ENCODE assay signal across 22 cellular contexts in the genomic region with DNA sequence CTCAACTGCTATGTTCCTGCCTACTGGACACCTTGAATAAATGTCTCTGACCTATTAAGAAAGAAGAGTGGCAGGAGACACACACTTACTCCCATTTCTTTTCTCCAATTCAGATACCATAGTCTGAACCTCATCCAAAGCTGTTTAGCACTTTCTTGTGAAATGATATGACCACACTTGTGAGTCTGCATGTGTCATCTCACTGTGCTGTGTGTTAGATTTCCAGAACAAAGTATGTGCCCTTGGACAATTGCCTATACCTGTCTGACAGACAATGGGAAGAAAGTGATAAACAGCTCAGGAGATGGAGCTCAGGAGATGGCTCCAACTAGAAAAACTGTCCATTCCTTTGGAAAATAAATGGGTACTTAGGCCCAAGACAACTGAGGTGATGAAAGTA. TPM values are rescaled to one million over a fixed set of nuclear protein-coding genes. Genes with fewer than 3 reads are reported as not detected.
DNase-seq lines count a peak whose midpoint lies in the region; ATAC-seq, FAIRE-seq and TF ChIP-seq lines count a peak whose summit lies in the region.
"Had no signal": no experiment of that assay in that cellular context is flagged by ENCODE, and none has a peak within 500 bp of the region (broad histone marks: within the 10 kb centered on the region; RNA-seq: fewer than 3 reads in every experiment).

No MANE protein-coding gene starts in this region.

- RAD21 ChIA-PET in HCT116 (lab: Charles Lee; ENCODE audit: low non-redundant PET in 1 of 2, low total read pairs in 2 of 2, uncharacterized antibody in 2 of 2, unreplicated experiment in 2 of 2) = no interaction called here

- H3K79me2 ChIP-seq in HCT116 (ENCODE audit: insufficient read depth, low read length) (no peaks in the 10 kb centered on the region), keratinocyte (ENCODE audit: control insufficient read depth, insufficient read depth, low read length) (no peaks in the 10 kb centered on the region)

- H3K9me2 ChIP-seq in HCT116 (ENCODE audit: insufficient read depth) = no peaks in the 10 kb centered on the region

- POLR2A ChIA-PET in HCT116 (lab: Charles Lee) = no interaction called here
- POLR2A ChIA-PET in activated CD8-positive, alpha-beta T cell treated with anti-CD3 and anti-CD28 coated beads for 36 hours (lab: Charles Lee) = interaction anchor here (1.1 to 1.3 kb wide), 2 partner anchors 15 to 32 kb away, joined by 3 read pairs; no protein-coding TSS in a partner anchor

- ATAC-seq in HCT116 = no peak
- ATAC-seq in lower lobe of right lung = no peak
- no peak for ATAC-seq in activated CD8-positive, alpha-beta T cell treated with anti-CD3 and anti-CD28 coated beads for 36 hours

- no peaks in the 10 kb centered on the region for H3K27me3 ChIP-seq in HCT116 (ENCODE audit: insufficient read depth, low read length)
- H3K27me3 ChIP-seq in keratinocyte (ENCODE audit: control insufficient read depth, extremely low read depth, insufficient read depth, low read length) = no peaks in the 10 kb centered on the region
- H3K27me3 ChIP-seq in lower lobe of right lung (ENCODE audit: low read depth) = no peaks in the 10 kb centered on the region
- H3K27me3 ChIP-seq: SJCRH30 had no signal

- BruUV-seq in HCT116 (replicated peaks; lab: Mats Ljungman, UMichigan) = TSS peak; percentile 27

- intact Hi-C loops in HCT116 (cut with micrococcal nuclease) (no loop called here), lower lobe of right lung (cut with DNase I) (no loop called here)
- intact Hi-C loops in activated CD4-positive, alpha-beta T cell treated with anti-CD3 and anti-CD28 coated beads, Interleukin-2, amount 10 ng/mL, durations not matched to agents 24 days and 14 days (cut with micrococcal nuclease) = no loop called here
- intact Hi-C loops in activated CD8-positive, alpha-beta T cell treated with anti-CD3 and anti-CD28 coated beads for 36 hours (cut with micrococcal nuclease) = no loop called here

- no peak for TF ChIP-seq RAD21 in HCT116 (IDR thresholded peaks at IDR 0.05; ENCODE audit: low read depth)

- H3K9me1 ChIP-seq in keratinocyte (ENCODE audit: control insufficient read depth, extremely low read depth, insufficient read depth, low read length) = peaks cover 1% of the 10 kb centered on the region

- H3K4me2 ChIP-seq in HCT116 (ENCODE audit: low read length) = no peak overlapping the region
- H3K4me2 ChIP-seq in keratinocyte (ENCODE audit: control insufficient read depth, extremely low read depth, insufficient read depth, low read depth, low read length) = no peak overlapping the region
- H3K4me2 ChIP-seq: PC-9 had no signal

- H3K27ac Mint-ChIP-seq in activated CD4-positive, alpha-beta T cell treated with anti-CD3 and anti-CD28 coated beads, Interleukin-2, amount 10 ng/mL, durations not matched to agents 24 days and 14 days = no peak overlapping the region
- H3K27ac Mint-ChIP-seq in activated CD8-positive, alpha-beta T cell treated with anti-CD3 and anti-CD28 coated beads for 36 hours = no peak overlapping the region
- H3K27ac Mint-ChIP-seq: HFFc6, IgD-negative memory B cell had no signal

- no peaks in the 10 kb centered on the region for H3K27me3 Mint-ChIP-seq in activated CD4-positive, alpha-beta T cell treated with anti-CD3 and anti-CD28 coated beads, Interleukin-2, amount 10 ng/mL, durations not matched to agents 24 days and 14 days
- no peaks in the 10 kb centered on the region for H3K27me3 Mint-ChIP-seq in activated CD8-positive, alpha-beta T cell treated with anti-CD3 and anti-CD28 coated beads for 36 hours
- H3K27me3 Mint-ChIP-seq: IgD-negative memory B cell had no signal

- FAIRE-seq in keratinocyte (lab: Jason Lieb, UNC) = peak; percentile 62
- FAIRE-seq: D721Med, H54, HTR-8/SVneo had no signal

- no peak overlapping the region for H3K4me3 Mint-ChIP-seq in activated CD4-positive, alpha-beta T cell treated with anti-CD3 and anti-CD28 coated beads, Interleukin-2, amount 10 ng/mL, durations not matched to agents 24 days and 14 days
- H3K4me3 Mint-ChIP-seq in activated CD8-positive, alpha-beta T cell treated with anti-CD3 and anti-CD28 coated beads for 36 hours = no peak overlapping the region
- H3K4me3 Mint-ChIP-seq: HFFc6, IgD-negative memory B cell had no signal

- no peak for DNase-seq in HCT116 (ENCODE audit: low read depth, low spot score)
- peak; percentile 20 for DNase-seq in RKO (ENCODE audit: low spot score)
- DNase-seq in epithelial cell of prostate (ENCODE audit: low read depth, low spot score) = peak; percentile 20
- no peak for DNase-seq in keratinocyte (ENCODE audit: low read depth, low spot score)
- DNase-seq in NCI-H146 (lab: John Stamatoyannopoulos, UW) = no peak
- no peak for DNase-seq in lower lobe of right lung
- no peak for DNase-seq in activated CD4-positive, alpha-beta T cell treated with anti-CD3 and anti-CD28 coated beads, Interleukin-2, amount 10 ng/mL, durations not matched to agents 24 days and 14 days
- DNase-seq in activated CD8-positive, alpha-beta T cell treated with anti-CD3 and anti-CD28 coated beads for 36 hours = no peak
- DNase-seq: AML-193, HFFc6, Karpas-422, NCI-H1092 treated with DMSO at 0.1 percent for 48 hours, NCI-H2081 treated with DMSO at 0.1 percent for 48 hours, NCI-H774, PC-9, SJCRH30 had no signal

- H3K4me1 ChIP-seq in HCT116 (ENCODE audit: control insufficient read depth in 1 of 2, insufficient read depth in 2 of 2, low read length in 2 of 2) (no peaks in the 10 kb centered on the region), keratinocyte (ENCODE audit: control insufficient read depth, extremely low read depth, insufficient read depth, low read length) (no peaks in the 10 kb centered on the region), lower lobe of right lung (no peaks in the 10 kb centered on the region)

- H3K9me3 Mint-ChIP-seq in activated CD4-positive, alpha-beta T cell treated with anti-CD3 and anti-CD28 coated beads, Interleukin-2, amount 10 ng/mL, durations not matched to agents 24 days and 14 days = no peaks in the 10 kb centered on the region
- no peaks in the 10 kb centered on the region for H3K9me3 Mint-ChIP-seq in activated CD8-positive, alpha-beta T cell treated with anti-CD3 and anti-CD28 coated beads for 36 hours
- H3K9me3 Mint-ChIP-seq: HFFc6, IgD-negative memory B cell had no signal

- TF ChIP-seq CTCF in HCT116 (IDR thresholded peaks at IDR 0.05 in 2 of 3, conservative IDR thresholded peaks at IDR 0.05 in 1 of 3; ENCODE audit: borderline replicate concordance in 1 of 3, insufficient read depth in 1 of 3, low read depth in 2 of 3, low read length in 2 of 3) (no peak), keratinocyte (optimal IDR thresholded peaks at IDR 0.05 in 1 of 3, IDR thresholded peaks at IDR 0.05 in 1 of 3, conservative IDR thresholded peaks at IDR 0.05 in 1 of 3; ENCODE audit: extremely low read depth in 1 of 3, insufficient read depth in 2 of 3, low read length in 3 of 3) (no peak), lower lobe of right lung (IDR thresholded peaks at IDR 0.05) (no peak)
- no peak for TF ChIP-seq CTCF in activated CD8-positive, alpha-beta T cell treated with anti-CD3 and anti-CD28 coated beads for 36 hours (IDR thresholded peaks at IDR 0.05)

- H3K9ac ChIP-seq in HCT116 (ENCODE audit: low read length) (no peak overlapping the region), keratinocyte (ENCODE audit: control insufficient read depth, extremely low read depth, insufficient read depth, low read length) (no peak overlapping the region)

- H3K36me3 ChIP-seq in HCT116 (ENCODE audit: control insufficient read depth in 1 of 2, insufficient read depth in 2 of 2, low read length in 2 of 2) = peaks cover 5 to 15% of the 10 kb centered on the region in 2 experiments; a peak in 2 of 4 replicates
- H3K36me3 ChIP-seq in keratinocyte (ENCODE audit: control insufficient read depth in 2 of 2, extremely low read depth in 1 of 2, insufficient read depth in 2 of 2, low read length in 2 of 2) = peaks cover 6 to 9% of the 10 kb centered on the region in 2 experiments
- H3K36me3 ChIP-seq in lower lobe of right lung = peaks cover 73% of the 10 kb centered on the region

- H3K4me1 Mint-ChIP-seq in activated CD4-positive, alpha-beta T cell treated with anti-CD3 and anti-CD28 coated beads, Interleukin-2, amount 10 ng/mL, durations not matched to agents 24 days and 14 days = no peaks in the 10 kb centered on the region
- peaks cover 3% of the 10 kb centered on the region for H3K4me1 Mint-ChIP-seq in activated CD8-positive, alpha-beta T cell treated with anti-CD3 and anti-CD28 coated beads for 36 hours (ENCODE audit: low read depth)
- H3K4me1 Mint-ChIP-seq: IgD-negative memory B cell had no signal

- TF ChIP-seq POLR2A in HCT116 (IDR thresholded peaks at IDR 0.05; ENCODE audit: borderline replicate concordance, extremely low read depth, insufficient read depth, insufficient read length) = no peak

- CTCF ChIA-PET in HCT116 (lab: Charles Lee) = no interaction called here
- CTCF ChIA-PET in activated CD8-positive, alpha-beta T cell treated with anti-CD3 and anti-CD28 coated beads for 36 hours (lab: Charles Lee) = no interaction called here

- H3K27ac ChIP-seq in HCT116 (ENCODE audit: low read depth, low read length) (no peak overlapping the region), epithelial cell of prostate (no peak overlapping the region), keratinocyte (ENCODE audit: control insufficient read depth, insufficient read depth, low read length) (no peak overlapping the region), lower lobe of right lung (no peak overlapping the region)
- H3K27ac ChIP-seq: C4-2B, HL-60, PC-9, SJCRH30 had no signal

- H2AFZ ChIP-seq in HCT116 (ENCODE audit: low read depth, low read length, poor library complexity, severe bottlenecking) = no peak overlapping the region
- no peak overlapping the region for H2AFZ ChIP-seq in keratinocyte (ENCODE audit: control insufficient read depth, low read length)
- H2AFZ ChIP-seq: PC-9 had no signal

- no peak overlapping the region for H3K4me3 ChIP-seq in HCT116 (replicated peaks in 1 of 2; ENCODE audit: low read depth in 1 of 2, low read length in 2 of 2)
- no peak overlapping the region for H3K4me3 ChIP-seq in keratinocyte (ENCODE audit: control insufficient read depth in 2 of 3, extremely low read depth in 1 of 3, insufficient read depth in 2 of 3, low read depth in 1 of 3, low read length in 3 of 3)
- no peak overlapping the region for H3K4me3 ChIP-seq in lower lobe of right lung
- H3K4me3 ChIP-seq: PC-9, SJCRH30 had no signal

- H3K36me3 Mint-ChIP-seq in activated CD4-positive, alpha-beta T cell treated with anti-CD3 and anti-CD28 coated beads, Interleukin-2, amount 10 ng/mL, durations not matched to agents 24 days and 14 days (ENCODE audit: low read depth) = peaks cover 37% of the 10 kb centered on the region
- peaks cover 22% of the 10 kb centered on the region for H3K36me3 Mint-ChIP-seq in activated CD8-positive, alpha-beta T cell treated with anti-CD3 and anti-CD28 coated beads for 36 hours (ENCODE audit: low read depth)
- H3K36me3 Mint-ChIP-seq: IgD-negative memory B cell had no signal

- H4K20me1 ChIP-seq in HCT116 (ENCODE audit: insufficient read depth) (no peaks in the 10 kb centered on the region), keratinocyte (ENCODE audit: control insufficient read depth, extremely low read depth, insufficient read depth, low read length) (no peaks in the 10 kb centered on the region)

- dilution Hi-C loops in keratinocyte (cut with MboI; ENCODE audit: extremely low pct_ligation_motif_present, low sequenced_read_pairs) = no loop called here

- no peaks in the 10 kb centered on the region for H3K9me3 ChIP-seq in HCT116 (ENCODE audit: control insufficient read depth in 1 of 2, insufficient read depth in 1 of 2, low read depth in 1 of 2, low read length in 2 of 2)
- H3K9me3 ChIP-seq in keratinocyte (ENCODE audit: control insufficient read depth, low read depth, low read length) = no peaks in the 10 kb centered on the region
- H3K9me3 ChIP-seq in lower lobe of right lung = no peaks in the 10 kb centered on the region
- H3K9me3 ChIP-seq: SJCRH30 had no signal

RNA-seq across cellular contexts. Expression of a gene that starts 48.4 kb away (rescaled TPM):
- total RNA-seq in HCT116 (2021; ENCODE audit: unreplicated experiment) (54.8 TPM), lower lobe of right lung (61.9 TPM)
- 17.8 and 26.1 TPM in 2 replicates for polyA plus RNA-seq in HCT116 (2012)
- 18.7 to 33.0 TPM (median 21.6 TPM) in 3 replicates for polyA plus RNA-seq in keratinocyte
- polyA plus RNA-seq in keratinocyte (2011; ENCODE audit: low read depth) = 74.6 TPM
- polyA plus RNA-seq in keratinocyte (2011; cell fraction: cytosol; rRNA removed) = 15.2 and 25.4 TPM in 2 replicates
- polyA plus RNA-seq in keratinocyte (2011; cell fraction: nucleus; rRNA removed) = 42.1 and 55.7 TPM in 2 replicates
- 19.4 and 27.4 TPM in 2 replicates for polyA plus RNA-seq in keratinocyte (2012; ENCODE audit: low replicate concordance)
- polyA minus RNA-seq in keratinocyte = 8.3 to 51.5 TPM (median 20.0 TPM) in 3 replicates
- 15.9 TPM for polyA minus RNA-seq in keratinocyte (2011; cell fraction: cytosol; rRNA and poly(A)+ RNA removed)
- 23.8 and 64.5 TPM in 2 replicates for polyA minus RNA-seq in keratinocyte (2011; cell fraction: nucleus; rRNA and poly(A)+ RNA removed)
- 92.0 and 92.7 TPM in 2 replicates for total RNA-seq in activated CD4-positive, alpha-beta T cell treated with anti-CD3 and anti-CD28 coated beads, Interleukin-2, amount 10 ng/mL, durations not matched to agents 24 days and 14 days
- 10 to 100 TPM; 72.1 to 72.4 TPM for total RNA-seq in activated CD8-positive, alpha-beta T cell treated with anti-CD3 and anti-CD28 coated beads for 36 hours

Comparison
In these comparisons a context has a peak if more than half of its experiments do, and no peak if none do; other contexts are left out.
1. DNase-seq: peak in RKO (single experiment) and epithelial cell of prostate (single experiment); none in HCT116 (single experiment), keratinocyte (single experiment), NCI-H146 (single experiment), lower lobe of right lung (single experiment), activated CD4-positive, alpha-beta T cell treated with anti-CD3 and anti-CD28 coated beads, Interleukin-2, amount 10 ng/mL, durations not matched to agents 24 days and 14 days (single experiment) and activated CD8-positive, alpha-beta T cell treated with anti-CD3 and anti-CD28 coated beads for 36 hours (single experiment).